Comparison of ENCODE assay signal across 20 cellular contexts in genomic region chr17:21372256-21372954, GRCh38. TPM values are rescaled to one million over a fixed set of nuclear protein-coding genes. Genes with fewer than 3 reads are reported as not detected.
DNase-seq lines count a peak whose midpoint lies in the region; ATAC-seq, FAIRE-seq and TF ChIP-seq lines count a peak whose summit lies in the region.
"Had no signal": no experiment of that assay in that cellular context is flagged by ENCODE, and none has a peak within 500 bp of the region (broad histone marks: within the 10 kb centered on the region; RNA-seq: fewer than 3 reads in every experiment).

No MANE protein-coding gene starts in this region.

- H3K79me2 ChIP-seq in GM23338 (replicated peaks; ENCODE audit: insufficient read depth) (no peaks in the 10 kb centered on the region), Karpas-422 (ENCODE audit: low read length) (no peaks in the 10 kb centered on the region)

- no peak for DNase-seq in GM23338 (ENCODE audit: low spot score)
- DNase-seq in Karpas-422: peak; percentile 67
- DNase-seq in kidney: peak; percentile 53
- DNase-seq in urothelium cell line (ENCODE audit: low spot score): no peak
- no peak for DNase-seq in lower lobe of right lung
- no peak for DNase-seq in NCI-H1436 (lab: John Stamatoyannopoulos, UW)
- DNase-seq in NOMO-1 (lab: John Stamatoyannopoulos, UW; ENCODE audit: unreplicated experiment in 2 of 2): no peak
- DNase-seq: ACHN; AML-193; Calu3; CD8-positive, alpha-beta T cell; GF-D8; H7; KG1 had no signal

- H3K27ac ChIP-seq in GM23338 (ENCODE audit: low read depth) (no peak overlapping the region), Karpas-422 (ENCODE audit: low read length) (peak overlapping the region; percentile 98), kidney (ENCODE audit: low read depth in 2 of 2, low read length in 2 of 2) (no peak overlapping the region), lower lobe of right lung (no peak overlapping the region)
- H3K27ac ChIP-seq: HL-60 had no signal

- H3K9ac ChIP-seq in Karpas-422 (ENCODE audit: low read length): peak overlapping the region; percentile 82
- no peak overlapping the region for H3K9ac ChIP-seq in kidney (ENCODE audit: low read length in 2 of 2)

- H2AFZ ChIP-seq in GM23338 (no peak overlapping the region), Karpas-422 (ENCODE audit: low read length) (no peak overlapping the region)

- intact Hi-C loops in kidney (cut with DNase I) (no loop called here), lower lobe of right lung (cut with DNase I) (no loop called here)

- H3K4me1 Mint-ChIP-seq in GM23338: peaks cover 33% of the 10 kb centered on the region

- no peak overlapping the region for H3K4me2 ChIP-seq in GM23338
- H3K4me2 ChIP-seq in Karpas-422 (ENCODE audit: low read depth, low read length, poor library complexity, severe bottlenecking): peak overlapping the region; percentile 83

- H3K4me3 Mint-ChIP-seq in GM23338: 0 out of 3 replicates have a peak overlapping the region, but pooled peaks have one; percentile 6
- H3K4me3 Mint-ChIP-seq: CD8-positive, alpha-beta T cell had no signal

- H3F3A ChIP-seq in GM23338 (replicated peaks; ENCODE audit: low read depth): 0 out of 2 replicates have a peak, but pooled peaks cover 4% of the 10 kb centered on the region

- ATAC-seq in GM23338 (no peak), lower lobe of right lung (no peak)
- ATAC-seq: CD8-positive, alpha-beta T cell; HCT116 had no signal

- H3K4me1 ChIP-seq in GM23338 (ENCODE audit: insufficient read depth): peaks cover 11% of the 10 kb centered on the region; the same call in 1 of the 2 replicates
- peaks cover 82% of the 10 kb centered on the region for H3K4me1 ChIP-seq in Karpas-422 (ENCODE audit: low read length)
- H3K4me1 ChIP-seq in kidney (ENCODE audit: control insufficient read depth in 1 of 2, insufficient read depth in 1 of 2, low read depth in 1 of 2, low read length in 2 of 2): peaks cover 0 to 3% of the 10 kb centered on the region in 2 donors
- peaks cover 7% of the 10 kb centered on the region for H3K4me1 ChIP-seq in lower lobe of right lung

- H3K9me3 Mint-ChIP-seq in GM23338: peaks cover 3% of the 10 kb centered on the region; the same call in 1 of the 3 replicates
- H3K9me3 Mint-ChIP-seq: CD8-positive, alpha-beta T cell; IgD-negative memory B cell had no signal

- H3K36me3 Mint-ChIP-seq in GM23338 (ENCODE audit: low read depth): no peaks in the 10 kb centered on the region
- H3K36me3 Mint-ChIP-seq: CD8-positive, alpha-beta T cell; IgD-negative memory B cell had no signal

- H3K27ac Mint-ChIP-seq in GM23338: no peak overlapping the region
- H3K27ac Mint-ChIP-seq: CD8-positive, alpha-beta T cell; IgD-negative memory B cell had no signal

- H3K27me3 ChIP-seq in GM23338 (ENCODE audit: insufficient read depth): peaks cover 31% of the 10 kb centered on the region
- no peaks in the 10 kb centered on the region for H3K27me3 ChIP-seq in Karpas-422 (ENCODE audit: low read length)
- peaks cover 23% of the 10 kb centered on the region for H3K27me3 ChIP-seq in lower lobe of right lung (ENCODE audit: low read depth)

- H3K4me3 ChIP-seq in GM23338 (no peak overlapping the region), Karpas-422 (ENCODE audit: low read length) (peak overlapping the region; percentile 19; the same call in 1 of the 2 replicates), kidney (ENCODE audit: low read length in 2 of 2) (no peak overlapping the region), lower lobe of right lung (no peak overlapping the region)
- H3K4me3 ChIP-seq: GM12878 had no signal

- H3K36me3 ChIP-seq in GM23338 (ENCODE audit: insufficient read depth) (no peaks in the 10 kb centered on the region), Karpas-422 (ENCODE audit: insufficient read depth, low read length) (no peaks in the 10 kb centered on the region), kidney (ENCODE audit: control insufficient read depth in 1 of 2, insufficient read depth in 2 of 2, low read length in 2 of 2) (no peaks in the 10 kb centered on the region), lower lobe of right lung (no peaks in the 10 kb centered on the region)

- no peak for TF ChIP-seq CTCF in GM23338 (conservative IDR thresholded peaks at IDR 0.05; ENCODE audit: low read depth in 2 of 2)
- no peak for TF ChIP-seq CTCF in kidney (IDR thresholded peaks at IDR 0.05; ENCODE audit: borderline replicate concordance, extremely low read depth, insufficient read depth)
- TF ChIP-seq CTCF in lower lobe of right lung (IDR thresholded peaks at IDR 0.05): no peak

- H3K9me2 ChIP-seq in GM23338 (ENCODE audit: insufficient read depth): no peaks in the 10 kb centered on the region
- H3K9me2 ChIP-seq in Karpas-422 (replicated peaks; ENCODE audit: insufficient read depth, low read length): no peaks in the 10 kb centered on the region

- H3K9me3 ChIP-seq in Karpas-422 (ENCODE audit: low read length) (no peaks in the 10 kb centered on the region), kidney (ENCODE audit: control insufficient read depth in 1 of 2, low read length in 2 of 2) (no peaks in the 10 kb centered on the region), lower lobe of right lung (no peaks in the 10 kb centered on the region)

- no peaks in the 10 kb centered on the region for H4K20me1 ChIP-seq in GM23338 (replicated peaks; ENCODE audit: insufficient read depth)
- H4K20me1 ChIP-seq in Karpas-422 (ENCODE audit: insufficient read depth, low read depth, low read length): no peaks in the 10 kb centered on the region

- FAIRE-seq in kidney (lab: Jason Lieb, UNC) (no peak), urothelium cell line (lab: Jason Lieb, UNC) (peak; percentile 58)
- FAIRE-seq: A204.1, GM12878, GM19239 had no signal

- peaks cover 26% of the 10 kb centered on the region for H3K27me3 Mint-ChIP-seq in GM23338 (ENCODE audit: insufficient read depth, low read depth, poor library complexity)

TF ChIP-seq in GM23338, 12 proteins besides CTCF, POLR2A, EP300 and RAD21 (continues in another document):
- TF ChIP-seq ZNF114 (CRISPR knock-in tag; IDR thresholded peaks at IDR 0.05): no peak
- no peak for TF ChIP-seq REST (IDR thresholded peaks at IDR 0.05; ENCODE audit: unreplicated experiment)
- no peak for TF ChIP-seq EZH2 (IDR thresholded peaks at IDR 0.05; ENCODE audit: low read depth, unreplicated experiment)
- TF ChIP-seq POLR2AphosphoS5 (IDR thresholded peaks at IDR 0.05; ENCODE audit: low read depth): no peak
- TF ChIP-seq CREB1 (CRISPR knock-in tag; IDR thresholded peaks at IDR 0.05; ENCODE audit: low read depth): no peak
- TF ChIP-seq NANOG (IDR thresholded peaks at IDR 0.05; ENCODE audit: borderline replicate concordance): no peak
- no peak for TF ChIP-seq ZNF331 (CRISPR knock-in tag; IDR thresholded peaks at IDR 0.05; ENCODE audit: low read depth)
- no peak for TF ChIP-seq EZH2phosphoT487 (IDR thresholded peaks at IDR 0.05; ENCODE audit: unreplicated experiment)
- TF ChIP-seq JUNB (IDR thresholded peaks at IDR 0.05; ENCODE audit: unreplicated experiment): no peak
- TF ChIP-seq STAT1 (IDR thresholded peaks at IDR 0.05; ENCODE audit: unreplicated experiment): no peak
- TF ChIP-seq ETS1 (IDR thresholded peaks at IDR 0.05): no peak

RNA-seq across cellular contexts. Expression of gene KCNJ12, which starts 3.8 kb away (rescaled TPM):
- 0.97 and 2.4 TPM in 2 replicates for total RNA-seq in GM23338 (2014; rRNA removed; shearing (Covaris generic))
- polyA plus RNA-seq in GM23338 (2016; fragmentation: Nextera tagmentation; extraction: Ambion mirVana) (0.42 and 0.61 TPM in 2 replicates), kidney (ENCODE audit: insufficient read depth, low read depth, low replicate concordance) (3.4 TPM)
- total RNA-seq in Karpas-422 (2014; rRNA removed; shearing (Covaris generic); ENCODE audit: low replicate concordance): 0.22 and 1.1 TPM in 2 replicates
- total RNA-seq in kidney (3.1 TPM), lower lobe of right lung (1.9 TPM)
- total RNA-seq: Calu3 had no signal
- polyA plus RNA-seq: IgD-negative memory B cell had no signal

Comparison
In these comparisons a context has a peak if more than half of its experiments do, and no peak if none do; other contexts are left out.
1. DNase-seq: peak in Karpas-422 (single experiment) and kidney (single experiment); none in GM23338 (single experiment), urothelium cell line (single experiment), lower lobe of right lung (single experiment), NCI-H1436 (single experiment) and NOMO-1 (0 of 2).